28 cellular contexts compared by ENCODE assay signal in the genomic region with DNA sequence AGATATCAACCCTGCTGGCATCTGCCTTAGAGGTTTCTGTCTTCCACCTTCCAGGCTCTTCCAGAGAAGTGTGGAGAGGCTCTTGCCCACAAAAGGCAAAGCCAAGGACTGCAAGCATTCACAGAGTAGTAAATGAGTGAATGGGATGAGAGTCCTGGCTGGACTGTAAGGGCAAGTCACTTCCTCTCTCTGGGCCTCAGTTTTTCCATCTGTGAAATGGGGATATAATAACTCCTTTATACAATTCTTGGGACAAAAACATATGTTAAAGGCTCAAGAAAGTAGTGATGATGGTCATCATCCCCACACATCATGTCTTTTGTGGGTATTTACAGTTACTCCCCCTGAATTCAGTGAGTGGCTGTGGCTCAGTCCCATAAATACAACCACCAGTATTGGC. TPM values are rescaled to one million over a fixed set of nuclear protein-coding genes. Genes with fewer than 3 reads are reported as not detected.
"Had no signal": no experiment of that assay in that cellular context is flagged by ENCODE, and none has a peak within 500 bp of the region (broad histone marks: within the 10 kb centered on the region; RNA-seq: fewer than 3 reads in every experiment).

No MANE protein-coding gene starts in this region.

- ATAC-seq: effector memory CD8-positive, alpha-beta T cell; esophagus mucosa; foreskin keratinocyte; gastrocnemius medialis; gastroesophageal sphincter; heart left ventricle; heart right ventricle had no signal

- H3K36me3 ChIP-seq: colonic mucosa, esophagus muscularis mucosa, esophagus squamous epithelium, gastrocnemius medialis, gastroesophageal sphincter, heart left ventricle, heart right ventricle had no signal

- H3K4me1 ChIP-seq: colonic mucosa, foreskin keratinocyte had no signal

- H3K27ac ChIP-seq: colonic mucosa, coronary artery, dorsolateral prefrontal cortex, epithelial cell of prostate, esophagus muscularis mucosa, foreskin keratinocyte, gastrocnemius medialis, gastroesophageal sphincter had no signal

- DNase-seq: colonic mucosa; cortex of kidney; dermis blood vessel endothelial cell; dorsolateral prefrontal cortex; effector CD4-positive, alpha-beta T cell; effector CD8-positive, alpha-beta T cell; effector memory CD4-positive, alpha-beta T cell; effector memory CD8-positive, alpha-beta T cell; endodermal cell; erythroblast; esophagus squamous epithelium; foreskin fibroblast; foreskin keratinocyte; foreskin melanocyte; gastrocnemius medialis; glutamatergic neuron; head of caudate nucleus; heart left ventricle; heart right ventricle had no signal

- FAIRE-seq: colon, endometrium, endothelial cell of umbilical vein, frontal cortex had no signal

- H3K9me3 ChIP-seq: colonic mucosa, esophagus muscularis mucosa, esophagus squamous epithelium, gastrocnemius medialis, gastroesophageal sphincter, heart left ventricle, heart right ventricle had no signal

- H3K4me3 ChIP-seq: colonic mucosa, coronary artery, dorsolateral prefrontal cortex, esophagus muscularis mucosa, esophagus squamous epithelium, gastrocnemius medialis, gastroesophageal sphincter, heart left ventricle, heart right ventricle had no signal

RNA-seq across cellular contexts. Expression of a gene that starts 10.7 kb away (rescaled TPM):
- total RNA-seq: foreskin keratinocyte had no signal
- polyA plus RNA-seq: foreskin keratinocyte had no signal
